In the genomic region with DNA sequence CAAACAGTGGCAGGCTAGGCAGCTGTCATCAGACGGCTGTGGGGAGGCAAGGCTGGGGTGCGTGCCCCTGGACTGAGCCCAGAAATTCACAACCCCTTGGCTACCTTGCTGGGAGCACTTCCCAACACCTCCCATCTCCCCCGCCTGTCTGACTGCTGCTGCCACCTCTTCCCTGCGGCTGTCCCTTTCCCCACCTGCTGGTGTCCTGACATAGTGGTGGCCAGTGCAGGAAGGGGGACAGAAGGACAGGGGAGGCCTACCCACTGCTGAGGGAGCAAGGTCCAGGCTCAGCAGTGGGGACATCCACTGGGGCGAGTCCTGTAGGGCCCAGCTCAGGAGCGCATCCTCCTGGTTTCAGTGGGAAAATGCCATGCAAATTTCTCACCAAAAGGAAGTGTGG, we compare ENCODE assay signal across 15 cellular contexts. TPM values are rescaled to one million over a fixed set of nuclear protein-coding genes. Genes with fewer than 3 reads are reported as not detected.
A peak's percentile ranks its signal among the peaks of the same experiment; 100 is the strongest.
DNase-seq lines count a peak whose midpoint lies in the region; ATAC-seq and TF ChIP-seq lines count a peak whose summit lies in the region.
"Had no signal": no experiment of that assay in that cellular context is flagged by ENCODE, and none has a peak within 500 bp of the region (broad histone marks: within the 10 kb centered on the region; RNA-seq: fewer than 3 reads in every experiment).

No MANE protein-coding gene starts in this region.

- no peak overlapping the region for H4K91ac ChIP-seq in mesenchymal stem cell (ENCODE audit: low read length)

- H2BK12ac ChIP-seq in mesenchymal stem cell (ENCODE audit: low read length in 2 of 2): peak overlapping the region; percentile 52 to 54

- POLR2A ChIA-PET in activated naive CD8-positive, alpha-beta T cell treated with anti-CD3 and anti-CD28 coated beads, Interleukin-2, amount 10 ng/mL, durations not matched to agents 7 days and 5 days (lab: Charles Lee): interaction anchor here (1.7 to 2.5 kb wide), 2 partner anchors 12 to 239 kb away, joined by 5 to 13 read pairs; no protein-coding TSS in a partner anchor

- H3K4me3 ChIP-seq in mesenchymal stem cell (ENCODE audit: insufficient read depth in 1 of 2, low read depth in 1 of 2, low read length in 2 of 2): no peak overlapping the region
- H3K4me3 ChIP-seq: GM23248 had no signal

- no peak for TF ChIP-seq CTCF in VCaP (conservative IDR thresholded peaks at IDR 0.05)

- no peak for ATAC-seq in activated naive CD8-positive, alpha-beta T cell treated with anti-CD3 and anti-CD28 coated beads, Interleukin-2, amount 10 ng/mL, durations not matched to agents 7 days and 5 days (ENCODE audit: low read depth)
- no peak for ATAC-seq in GM21528 (IDR thresholded peaks at IDR 0.05; ENCODE audit: low FRiP score, unreplicated experiment)
- ATAC-seq: naive thymus-derived CD4-positive, alpha-beta T cell had no signal

- no peak overlapping the region for H3K23ac ChIP-seq in mesenchymal stem cell (ENCODE audit: low read length in 2 of 2)

- no peak overlapping the region for H2BK120ac ChIP-seq in mesenchymal stem cell (ENCODE audit: low read depth, low read length)

- peak overlapping the region in 1 of 2 experiments; percentile 59 for H3K4ac ChIP-seq in mesenchymal stem cell (ENCODE audit: low read depth in 1 of 2, low read length in 2 of 2)

- H3K4me1 ChIP-seq in mesenchymal stem cell (ENCODE audit: control insufficient read depth, insufficient read depth, low read depth, low read length): peaks cover 36% of the 10 kb centered on the region

- intact Hi-C loops in head of caudate nucleus (cut with DNase I): no loop called here

- H3K27ac Mint-ChIP-seq in activated naive CD8-positive, alpha-beta T cell treated with anti-CD3 and anti-CD28 coated beads, Interleukin-2, amount 10 ng/mL, durations not matched to agents 7 days and 5 days: peak overlapping the region; percentile 78
- H3K27ac Mint-ChIP-seq in activated naive CD8-positive, alpha-beta T cell treated with anti-CD3 and anti-CD28 coated beads for 36 hours: no peak overlapping the region

- no peaks in the 10 kb centered on the region for H3K27me3 ChIP-seq in mesenchymal stem cell (ENCODE audit: control insufficient read depth in 1 of 2, insufficient read depth in 1 of 2, low read length in 2 of 2)
- H3K27me3 ChIP-seq: ascending aorta had no signal

- peak overlapping the region in 1 of 2 experiments; percentile 40 for H3K18ac ChIP-seq in mesenchymal stem cell (ENCODE audit: low read depth in 1 of 2, low read length in 2 of 2)

- peaks cover 4% of the 10 kb centered on the region for H3K79me1 ChIP-seq in mesenchymal stem cell (replicated peaks; ENCODE audit: low read length, poor library complexity, severe bottlenecking)

- no peak overlapping the region for H2BK5ac ChIP-seq in mesenchymal stem cell (ENCODE audit: low read depth, low read length, poor library complexity, severe bottlenecking)

- no peaks in the 10 kb centered on the region for H3K27me3 Mint-ChIP-seq in activated naive CD8-positive, alpha-beta T cell treated with anti-CD3 and anti-CD28 coated beads, Interleukin-2, amount 10 ng/mL, durations not matched to agents 7 days and 5 days
- H3K27me3 Mint-ChIP-seq in activated naive CD8-positive, alpha-beta T cell treated with anti-CD3 and anti-CD28 coated beads for 36 hours: no peaks in the 10 kb centered on the region
- H3K27me3 Mint-ChIP-seq: naive thymus-derived CD4-positive, alpha-beta T cell had no signal

- H3K4me2 ChIP-seq in mesenchymal stem cell (ENCODE audit: low read length, poor library complexity, severe bottlenecking): no peak overlapping the region

- peaks cover 16% of the 10 kb centered on the region for H3K4me1 Mint-ChIP-seq in activated naive CD8-positive, alpha-beta T cell treated with anti-CD3 and anti-CD28 coated beads, Interleukin-2, amount 10 ng/mL, durations not matched to agents 7 days and 5 days
- peaks cover 22% of the 10 kb centered on the region for H3K4me1 Mint-ChIP-seq in activated naive CD8-positive, alpha-beta T cell treated with anti-CD3 and anti-CD28 coated beads for 36 hours

- peaks cover 17% of the 10 kb centered on the region for H3K36me3 Mint-ChIP-seq in activated naive CD8-positive, alpha-beta T cell treated with anti-CD3 and anti-CD28 coated beads, Interleukin-2, amount 10 ng/mL, durations not matched to agents 7 days and 5 days
- H3K36me3 Mint-ChIP-seq in activated naive CD8-positive, alpha-beta T cell treated with anti-CD3 and anti-CD28 coated beads for 36 hours: peaks cover 14% of the 10 kb centered on the region

- H3K14ac ChIP-seq in mesenchymal stem cell (ENCODE audit: low read length in 2 of 2): peak overlapping the region in 1 of 2 experiments; percentile 86

- H3K27ac ChIP-seq in VCaP (peak overlapping the region; percentile 89), mesenchymal stem cell (ENCODE audit: low read length, poor library complexity, severe bottlenecking) (no peak overlapping the region), temporal lobe (ENCODE audit: low read depth, low read length) (peak overlapping the region; percentile 65)

- no peak for DNase-seq in activated naive CD8-positive, alpha-beta T cell treated with anti-CD3 and anti-CD28 coated beads, Interleukin-2, amount 10 ng/mL, durations not matched to agents 7 days and 5 days
- DNase-seq in activated naive CD8-positive, alpha-beta T cell treated with anti-CD3 and anti-CD28 coated beads for 36 hours: no peak
- DNase-seq in mesenchymal stem cell (no peak), head of caudate nucleus (no peak), mucosa of gallbladder (ENCODE audit: low spot score) (no peak)
- DNase-seq: activated CD4-positive, alpha-beta T cell treated with anti-CD3 and anti-CD28 coated beads for 1 hour; GM23248; naive thymus-derived CD4-positive, alpha-beta T cell; NCI-H2107 had no signal

- H4K8ac ChIP-seq in mesenchymal stem cell (ENCODE audit: low read length): peak overlapping the region; percentile 23

- peak overlapping the region; percentile 81 for H2AK5ac ChIP-seq in mesenchymal stem cell (ENCODE audit: low read length, severe bottlenecking)

- no peak overlapping the region for H2AFZ ChIP-seq in mesenchymal stem cell (ENCODE audit: low read depth, low read length)
- H2AFZ ChIP-seq: GM23248 had no signal

- 100% methylated on average over 5 of the region's 6 CpGs for WGBS in mesenchymal stem cell

- peaks cover 18% of the 10 kb centered on the region for H3K9me3 ChIP-seq in mesenchymal stem cell (ENCODE audit: control insufficient read depth, low read length)
- H3K9me3 ChIP-seq: ascending aorta had no signal

- H3K4me3 Mint-ChIP-seq in activated naive CD8-positive, alpha-beta T cell treated with anti-CD3 and anti-CD28 coated beads, Interleukin-2, amount 10 ng/mL, durations not matched to agents 7 days and 5 days: peak overlapping the region; percentile 76
- H3K4me3 Mint-ChIP-seq in activated naive CD8-positive, alpha-beta T cell treated with anti-CD3 and anti-CD28 coated beads for 36 hours: no peak overlapping the region

- no peak overlapping the region for H2BK15ac ChIP-seq in mesenchymal stem cell (ENCODE audit: low read depth, poor library complexity, severe bottlenecking)

- H3K36me3 ChIP-seq in mesenchymal stem cell (ENCODE audit: control insufficient read depth in 1 of 2, insufficient read depth in 2 of 2, low read depth in 1 of 2, low read length in 2 of 2): peaks cover 10 to 11% of the 10 kb centered on the region in 2 experiments
- H3K36me3 ChIP-seq: ascending aorta had no signal

- H3K9me3 Mint-ChIP-seq in activated naive CD8-positive, alpha-beta T cell treated with anti-CD3 and anti-CD28 coated beads, Interleukin-2, amount 10 ng/mL, durations not matched to agents 7 days and 5 days: no peaks in the 10 kb centered on the region
- peaks cover 6% of the 10 kb centered on the region for H3K9me3 Mint-ChIP-seq in activated naive CD8-positive, alpha-beta T cell treated with anti-CD3 and anti-CD28 coated beads for 36 hours

- no peak overlapping the region for H3K9ac ChIP-seq in mesenchymal stem cell (ENCODE audit: low read length)

RNA-seq across cellular contexts. Expression of gene ABCD1, which starts 3.4 kb away (rescaled TPM):
- 10 to 100 TPM; 15.9 to 16.4 TPM for total RNA-seq in activated naive CD8-positive, alpha-beta T cell treated with anti-CD3 and anti-CD28 coated beads, Interleukin-2, amount 10 ng/mL, durations not matched to agents 7 days and 5 days
- total RNA-seq in activated naive CD8-positive, alpha-beta T cell treated with anti-CD3 and anti-CD28 coated beads for 36 hours: 1 to 10 TPM; 4.1 to 4.3 TPM
- 15.8 TPM for polyA plus RNA-seq in mesenchymal stem cell (2013, experiment 1 of 2)
- 15.4 TPM for polyA plus RNA-seq in mesenchymal stem cell (2013, experiment 2 of 2)
- total RNA-seq in temporal lobe (3.4 TPM), mucosa of gallbladder (18.6 TPM)

RNA-seq across cellular contexts. Expression of gene BCAP31, which starts 3.9 kb away (rescaled TPM):
- 100 to 1,000 TPM; 140 to 141 TPM for total RNA-seq in activated naive CD8-positive, alpha-beta T cell treated with anti-CD3 and anti-CD28 coated beads, Interleukin-2, amount 10 ng/mL, durations not matched to agents 7 days and 5 days
- 100 to 1,000 TPM; 103 to 109 TPM for total RNA-seq in activated naive CD8-positive, alpha-beta T cell treated with anti-CD3 and anti-CD28 coated beads for 36 hours
- 125 TPM for polyA plus RNA-seq in mesenchymal stem cell (2013, experiment 1 of 2)
- polyA plus RNA-seq in mesenchymal stem cell (2013, experiment 2 of 2): 127 TPM
- 44.3 TPM for total RNA-seq in temporal lobe
- total RNA-seq in mucosa of gallbladder: 221 TPM

RNA-seq across cellular contexts. Expression of gene PLXNB3, which starts 36.0 kb away (rescaled TPM):
- total RNA-seq in activated naive CD8-positive, alpha-beta T cell treated with anti-CD3 and anti-CD28 coated beads, Interleukin-2, amount 10 ng/mL, durations not matched to agents 7 days and 5 days: 1 to 10 TPM; 1.3 to 2.1 TPM
- total RNA-seq in activated naive CD8-positive, alpha-beta T cell treated with anti-CD3 and anti-CD28 coated beads for 36 hours: 1 to 10 TPM; 2.8 to 4.2 TPM
- 8.0 TPM for polyA plus RNA-seq in mesenchymal stem cell (2013, experiment 1 of 2)
- polyA plus RNA-seq in mesenchymal stem cell (2013, experiment 2 of 2): 8.5 TPM
- 2.2 TPM for total RNA-seq in temporal lobe
- total RNA-seq in mucosa of gallbladder: 65.3 TPM
- total RNA-seq: A673 had no signal
- polyA plus RNA-seq: naive thymus-derived CD4-positive, alpha-beta T cell had no signal

RNA-seq across cellular contexts. Expression of gene SLC6A8, which starts 40.4 kb away (rescaled TPM):
- 1 to 10 TPM; 1.7 to 1.9 TPM for total RNA-seq in activated naive CD8-positive, alpha-beta T cell treated with anti-CD3 and anti-CD28 coated beads, Interleukin-2, amount 10 ng/mL, durations not matched to agents 7 days and 5 days
- total RNA-seq in activated naive CD8-positive, alpha-beta T cell treated with anti-CD3 and anti-CD28 coated beads for 36 hours: under 1 TPM; 0.68 to 0.70 TPM
- polyA plus RNA-seq in mesenchymal stem cell (2013, experiment 1 of 2): 26.1 TPM
- polyA plus RNA-seq in mesenchymal stem cell (2013, experiment 2 of 2): 26.0 TPM
- total RNA-seq in temporal lobe: 13.8 TPM
- 165 TPM for total RNA-seq in mucosa of gallbladder

RNA-seq across cellular contexts. Expression of gene SRPK3, which starts 52.7 kb away (rescaled TPM):
- total RNA-seq in activated naive CD8-positive, alpha-beta T cell treated with anti-CD3 and anti-CD28 coated beads, Interleukin-2, amount 10 ng/mL, durations not matched to agents 7 days and 5 days: not detected
- not detected for total RNA-seq in activated naive CD8-positive, alpha-beta T cell treated with anti-CD3 and anti-CD28 coated beads for 36 hours
- 0.03 TPM for polyA plus RNA-seq in mesenchymal stem cell (2013, experiment 1 of 2)
- polyA plus RNA-seq in mesenchymal stem cell (2013, experiment 2 of 2): 0.03 TPM
- total RNA-seq in temporal lobe: 0.25 TPM
- 5.8 TPM for total RNA-seq in mucosa of gallbladder
- total RNA-seq: A673; activated T-helper 1 cell treated with anti-CD3 and anti-CD28 coated beads, Interleukin-12 subunit alpha, Interleukin-12 subunit beta, Interleukin-2, Interleukin-4 antibody, amounts not matched to agents 30 ng/mL and 10 ng/mL and 1 ng/mL, durations not matched to agents 14 hours and 24 hours and 36 hours; naive thymus-derived CD4-positive, alpha-beta T cell had no signal
- polyA plus RNA-seq: naive thymus-derived CD4-positive, alpha-beta T cell had no signal

Comparison
In these comparisons a context has a peak if more than half of its experiments do, and no peak if none do; other contexts are left out.
1. RNA of gene PLXNB3, which starts 36.0 kb away (total RNA-seq): 65.3 TPM in mucosa of gallbladder (single experiment); 2.8 to 4.2 TPM in activated naive CD8-positive, alpha-beta T cell treated with anti-CD3 and anti-CD28 coated beads for 36 hours, 2.2 TPM in temporal lobe (single experiment) and 1.3 to 2.1 TPM in activated naive CD8-positive, alpha-beta T cell treated with anti-CD3 and anti-CD28 coated beads, Interleukin-2, amount 10 ng/mL, durations not matched to agents 7 days and 5 days; every median in the first group is over 10 times any median in the second.